ENCODE assay signal across 1 cellular context in the genomic region with DNA sequence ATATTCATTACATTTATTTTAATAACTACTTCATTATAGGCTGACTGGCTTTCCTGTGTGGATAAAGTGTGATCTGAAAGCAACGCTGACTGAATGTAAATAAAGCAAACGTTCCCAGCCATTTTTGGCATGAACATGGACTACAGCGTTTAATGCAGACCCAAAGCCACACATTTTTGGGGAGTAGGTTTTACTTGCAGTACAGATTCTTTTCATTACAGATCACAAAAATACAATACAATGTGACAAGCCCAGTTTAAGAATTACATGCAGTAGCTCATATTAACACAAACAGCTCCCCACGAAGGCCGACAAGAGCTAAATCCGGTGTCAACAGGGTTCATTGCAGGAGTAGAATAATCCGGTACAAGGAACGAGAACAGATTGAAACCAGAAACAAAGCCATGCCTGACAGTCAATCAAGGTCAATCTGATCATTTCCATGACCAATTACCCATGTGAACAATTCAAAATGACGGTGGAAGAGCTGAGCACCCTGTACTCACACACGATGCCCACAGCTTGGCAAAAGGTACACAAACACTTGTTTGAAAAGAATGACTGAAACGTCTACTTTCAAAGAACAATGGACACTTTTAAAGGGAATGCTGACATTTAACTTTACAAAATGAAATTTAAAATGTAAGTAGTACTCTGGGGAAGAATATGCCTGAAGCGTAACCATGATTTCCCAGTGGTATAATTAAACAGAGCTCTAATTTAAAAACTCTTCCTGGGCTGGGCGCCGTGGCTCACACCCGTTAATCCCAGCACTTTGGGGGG.
TF ChIP-seq lines count a peak whose summit lies in the region.

No MANE protein-coding gene starts in this region.

TF ChIP-seq in WTC11, 78 proteins besides CTCF, POLR2A, EP300 and RAD21:
- TF ChIP-seq NFATC4 (CRISPR knock-in tag; IDR thresholded peaks at IDR 0.05) (no peak), GABPB1 (CRISPR knock-in tag; IDR thresholded peaks at IDR 0.05) (no peak), NFE2L1 (CRISPR knock-in tag; IDR thresholded peaks at IDR 0.05) (no peak), ZNF317 (CRISPR knock-in tag; IDR thresholded peaks at IDR 0.05; ENCODE audit: borderline replicate concordance, low read depth) (no peak)
